Comparison of ENCODE assay signal across 27 cellular contexts in the genomic region with DNA sequence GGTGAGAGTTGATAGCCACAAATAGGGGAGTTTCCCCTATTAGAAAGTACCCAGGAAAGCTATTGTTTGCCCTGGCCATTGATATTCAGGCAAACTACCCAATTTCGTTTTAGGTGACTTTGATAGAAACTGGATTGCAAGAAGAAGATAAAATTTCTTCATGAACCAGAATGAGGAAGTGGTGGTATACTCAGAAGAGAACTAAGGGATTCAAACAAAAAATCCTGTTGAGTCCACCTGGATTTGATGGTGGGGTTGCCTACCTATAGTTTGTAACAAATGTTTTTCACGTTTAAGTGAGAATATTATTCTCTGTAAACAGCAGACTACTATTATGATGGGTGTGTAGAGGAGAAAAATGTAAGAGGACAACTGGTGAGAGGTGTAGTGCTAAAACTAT.
DNase-seq lines count a peak whose midpoint lies in the region; ATAC-seq, FAIRE-seq and TF ChIP-seq lines count a peak whose summit lies in the region.
"Had no signal": no experiment of that assay in that cellular context is flagged by ENCODE, and none has a peak within 500 bp of the region (broad histone marks: within the 10 kb centered on the region; RNA-seq: fewer than 3 reads in every experiment).

No MANE protein-coding gene starts in this region.

- H3K4me2 ChIP-seq in astrocyte (ENCODE audit: low read length) (peak overlapping the region; percentile 62), keratinocyte (ENCODE audit: control insufficient read depth, extremely low read depth, insufficient read depth, low read depth, low read length) (peak overlapping the region; percentile 34)
- H3K4me2 ChIP-seq: BLaER1 had no signal

- H3K9me1 ChIP-seq in keratinocyte (ENCODE audit: control insufficient read depth, extremely low read depth, insufficient read depth, low read length), result no peaks in the 10 kb centered on the region

- FAIRE-seq in astrocyte (lab: Jason Lieb, UNC), result no peak
- no peak for FAIRE-seq in keratinocyte (lab: Jason Lieb, UNC)
- FAIRE-seq: frontal cortex, K562 had no signal

- H2AFZ ChIP-seq in astrocyte (ENCODE audit: low read depth, low read length) (no peak overlapping the region), keratinocyte (ENCODE audit: control insufficient read depth, low read length) (no peak overlapping the region)

- H3K4me1 Mint-ChIP-seq in stimulated activated naive CD8-positive, alpha-beta T cell treated with anti-CD3 and anti-CD28 coated beads, Interleukin-15, Interleukin-2, amounts not matched to agents 100 ng/mL and 50 ng/mL, for 24 hours (ENCODE audit: low read depth), result peaks cover 4% of the 10 kb centered on the region
- H3K4me1 Mint-ChIP-seq in astrocyte (ENCODE audit: low read depth, unreplicated experiment), result peaks cover 52% of the 10 kb centered on the region
- no peaks in the 10 kb centered on the region for H3K4me1 Mint-ChIP-seq in effector memory CD8-positive, alpha-beta T cell (ENCODE audit: low read depth in 2 of 2)
- H3K4me1 Mint-ChIP-seq in endothelial cell (ENCODE audit: unreplicated experiment), result peaks cover 9% of the 10 kb centered on the region
- H3K4me1 Mint-ChIP-seq: activated CD4-positive, alpha-beta T cell treated with anti-CD3 and anti-CD28 coated beads, Interleukin-2, amount 10 ng/mL, durations not matched to agents 7 days and 5 days; activated naive CD4-positive, alpha-beta T cell treated with anti-CD3 and anti-CD28 coated beads, Interleukin-2, amount 50 U/mL, for 24 hours; central memory CD8-positive, alpha-beta T cell had no signal

- peak overlapping the region; percentile 55 for H3K9ac ChIP-seq in astrocyte (ENCODE audit: low read length)
- H3K9ac ChIP-seq in keratinocyte (ENCODE audit: control insufficient read depth, extremely low read depth, insufficient read depth, low read length), result no peak overlapping the region
- H3K9ac ChIP-seq: BLaER1 had no signal

- H3K4me3 ChIP-seq in astrocyte (ENCODE audit: insufficient read depth, low read depth, low read length) (no peak overlapping the region), keratinocyte (ENCODE audit: control insufficient read depth in 2 of 3, extremely low read depth in 1 of 3, insufficient read depth in 2 of 3, low read depth in 1 of 3, low read length in 3 of 3) (no peak overlapping the region)
- H3K4me3 ChIP-seq: BLaER1, dorsolateral prefrontal cortex, HAP-1, K562, stomach, upper lobe of left lung had no signal

- dilution Hi-C loops in keratinocyte (cut with MboI; ENCODE audit: extremely low pct_ligation_motif_present, low sequenced_read_pairs), result no loop called here

- H3K27ac Mint-ChIP-seq in stimulated activated naive CD8-positive, alpha-beta T cell treated with anti-CD3 and anti-CD28 coated beads, Interleukin-15, Interleukin-2, amounts not matched to agents 100 ng/mL and 50 ng/mL, for 24 hours, result peak overlapping the region; percentile 17
- peak overlapping the region; percentile 37 for H3K27ac Mint-ChIP-seq in astrocyte (ENCODE audit: unreplicated experiment)
- no peak overlapping the region for H3K27ac Mint-ChIP-seq in effector memory CD8-positive, alpha-beta T cell
- no peak overlapping the region for H3K27ac Mint-ChIP-seq in endothelial cell (ENCODE audit: unreplicated experiment)
- H3K27ac Mint-ChIP-seq: activated CD4-positive, alpha-beta T cell treated with anti-CD3 and anti-CD28 coated beads, Interleukin-2, amount 10 ng/mL, durations not matched to agents 7 days and 5 days; activated naive CD4-positive, alpha-beta T cell treated with anti-CD3 and anti-CD28 coated beads, Interleukin-2, amount 50 U/mL, for 24 hours; activated T-helper 1 cell treated with anti-CD3 and anti-CD28 coated beads, Interleukin-12 subunit alpha, Interleukin-12 subunit beta, Interleukin-2, Interleukin-4 antibody, amounts not matched to agents 30 ng/mL and 10 ng/mL and 1 ng/mL, durations not matched to agents 14 hours and 24 hours and 36 hours had no signal

- H3K27me3 ChIP-seq in astrocyte (ENCODE audit: insufficient read depth, low read length) (no peaks in the 10 kb centered on the region), keratinocyte (ENCODE audit: control insufficient read depth, extremely low read depth, insufficient read depth, low read length) (no peaks in the 10 kb centered on the region)
- H3K27me3 ChIP-seq: BLaER1, dorsolateral prefrontal cortex, stomach, upper lobe of left lung had no signal

- H3K27me3 Mint-ChIP-seq in stimulated activated naive CD8-positive, alpha-beta T cell treated with anti-CD3 and anti-CD28 coated beads, Interleukin-15, Interleukin-2, amounts not matched to agents 100 ng/mL and 50 ng/mL, for 24 hours, result no peaks in the 10 kb centered on the region
- H3K27me3 Mint-ChIP-seq in astrocyte (ENCODE audit: low read depth, unreplicated experiment) (no peaks in the 10 kb centered on the region), endothelial cell (ENCODE audit: unreplicated experiment) (no peaks in the 10 kb centered on the region)
- no peaks in the 10 kb centered on the region for H3K27me3 Mint-ChIP-seq in effector memory CD8-positive, alpha-beta T cell
- H3K27me3 Mint-ChIP-seq: activated CD4-positive, alpha-beta T cell treated with anti-CD3 and anti-CD28 coated beads, Interleukin-2, amount 10 ng/mL, durations not matched to agents 7 days and 5 days; activated naive CD4-positive, alpha-beta T cell treated with anti-CD3 and anti-CD28 coated beads, Interleukin-2, amount 50 U/mL, for 24 hours; central memory CD8-positive, alpha-beta T cell had no signal

- H3K9me3 Mint-ChIP-seq in stimulated activated naive CD8-positive, alpha-beta T cell treated with anti-CD3 and anti-CD28 coated beads, Interleukin-15, Interleukin-2, amounts not matched to agents 100 ng/mL and 50 ng/mL, for 24 hours, result no peaks in the 10 kb centered on the region
- H3K9me3 Mint-ChIP-seq in astrocyte (ENCODE audit: unreplicated experiment), result no peaks in the 10 kb centered on the region
- H3K9me3 Mint-ChIP-seq in effector memory CD8-positive, alpha-beta T cell, result no peaks in the 10 kb centered on the region
- no peaks in the 10 kb centered on the region for H3K9me3 Mint-ChIP-seq in endothelial cell (ENCODE audit: unreplicated experiment)
- H3K9me3 Mint-ChIP-seq: activated CD4-positive, alpha-beta T cell treated with anti-CD3 and anti-CD28 coated beads, Interleukin-2, amount 10 ng/mL, durations not matched to agents 7 days and 5 days; activated naive CD4-positive, alpha-beta T cell treated with anti-CD3 and anti-CD28 coated beads, Interleukin-2, amount 50 U/mL, for 24 hours; activated T-helper 1 cell treated with anti-CD3 and anti-CD28 coated beads, Interleukin-12 subunit alpha, Interleukin-12 subunit beta, Interleukin-2, Interleukin-4 antibody, amounts not matched to agents 30 ng/mL and 10 ng/mL and 1 ng/mL, durations not matched to agents 14 hours and 24 hours and 36 hours; central memory CD8-positive, alpha-beta T cell had no signal

- H3K4me1 ChIP-seq in astrocyte (ENCODE audit: insufficient read depth, low read length) (peaks cover 29% of the 10 kb centered on the region), keratinocyte (ENCODE audit: control insufficient read depth, extremely low read depth, insufficient read depth, low read length) (peaks cover 34% of the 10 kb centered on the region)
- H3K4me1 ChIP-seq: BLaER1, HAP-1 had no signal

- no peaks in the 10 kb centered on the region for H3K36me3 Mint-ChIP-seq in stimulated activated naive CD8-positive, alpha-beta T cell treated with anti-CD3 and anti-CD28 coated beads, Interleukin-15, Interleukin-2, amounts not matched to agents 100 ng/mL and 50 ng/mL, for 24 hours (ENCODE audit: low read depth)
- peaks cover 2% of the 10 kb centered on the region for H3K36me3 Mint-ChIP-seq in astrocyte (ENCODE audit: low read depth, unreplicated experiment)
- no peaks in the 10 kb centered on the region for H3K36me3 Mint-ChIP-seq in effector memory CD8-positive, alpha-beta T cell (ENCODE audit: insufficient read depth)
- H3K36me3 Mint-ChIP-seq in endothelial cell (ENCODE audit: low read depth, unreplicated experiment), result no peaks in the 10 kb centered on the region
- H3K36me3 Mint-ChIP-seq: activated naive CD4-positive, alpha-beta T cell treated with anti-CD3 and anti-CD28 coated beads, Interleukin-2, amount 50 U/mL, for 24 hours had no signal

- H3K9me3 ChIP-seq in astrocyte (ENCODE audit: insufficient read depth, low read depth, low read length), result no peaks in the 10 kb centered on the region
- H3K9me3 ChIP-seq in keratinocyte (ENCODE audit: control insufficient read depth, low read depth, low read length), result no peaks in the 10 kb centered on the region
- H3K9me3 ChIP-seq: BLaER1, HAP-1, stomach, upper lobe of left lung had no signal

- no peak overlapping the region for H3K4me3 Mint-ChIP-seq in stimulated activated naive CD8-positive, alpha-beta T cell treated with anti-CD3 and anti-CD28 coated beads, Interleukin-15, Interleukin-2, amounts not matched to agents 100 ng/mL and 50 ng/mL, for 24 hours
- no peak overlapping the region for H3K4me3 Mint-ChIP-seq in astrocyte (ENCODE audit: unreplicated experiment)
- H3K4me3 Mint-ChIP-seq in effector memory CD8-positive, alpha-beta T cell, result no peak overlapping the region
- H3K4me3 Mint-ChIP-seq in endothelial cell (ENCODE audit: unreplicated experiment), result no peak overlapping the region
- H3K4me3 Mint-ChIP-seq: activated CD4-positive, alpha-beta T cell treated with anti-CD3 and anti-CD28 coated beads, Interleukin-2, amount 10 ng/mL, durations not matched to agents 7 days and 5 days; activated naive CD4-positive, alpha-beta T cell treated with anti-CD3 and anti-CD28 coated beads, Interleukin-2, amount 50 U/mL, for 24 hours; activated T-helper 1 cell treated with anti-CD3 and anti-CD28 coated beads, Interleukin-12 subunit alpha, Interleukin-12 subunit beta, Interleukin-2, Interleukin-4 antibody, amounts not matched to agents 30 ng/mL and 10 ng/mL and 1 ng/mL, durations not matched to agents 14 hours and 24 hours and 36 hours; central memory CD8-positive, alpha-beta T cell had no signal

- no peak for TF ChIP-seq CTCF in astrocyte (IDR thresholded peaks at IDR 0.05; ENCODE audit: insufficient read depth, low read depth, low read length)
- no peak for TF ChIP-seq CTCF in keratinocyte (optimal IDR thresholded peaks at IDR 0.05 in 1 of 3, IDR thresholded peaks at IDR 0.05 in 1 of 3, conservative IDR thresholded peaks at IDR 0.05 in 1 of 3; ENCODE audit: extremely low read depth in 1 of 3, insufficient read depth in 2 of 3, low read length in 3 of 3)
- no peak for TF ChIP-seq CTCF in endothelial cell (IDR thresholded peaks at IDR 0.05; ENCODE audit: unreplicated experiment)

- DNase-seq in stimulated activated naive CD8-positive, alpha-beta T cell treated with anti-CD3 and anti-CD28 coated beads, Interleukin-15, Interleukin-2, amounts not matched to agents 100 U/mL and 50 U/mL, for 24 hours, result no peak
- DNase-seq in astrocyte (ENCODE audit: low read depth), result no peak
- DNase-seq in keratinocyte (ENCODE audit: low read depth, low spot score), result no peak
- no peak for DNase-seq in effector memory CD8-positive, alpha-beta T cell
- DNase-seq in DMS79 (lab: John Stamatoyannopoulos, UW), result no peak
- no peak for DNase-seq in endothelial cell (ENCODE audit: low spot score)
- no peak for DNase-seq in DMS79 treated with DMSO at 0.1 percent for 48 hours (lab: John Stamatoyannopoulos, UW)
- DNase-seq: ACHN; activated CD4-positive, alpha-beta T cell treated with anti-CD3 and anti-CD28 coated beads, Interleukin-2, amount 10 ng/mL, durations not matched to agents 7 days and 5 days; aorta; dorsolateral prefrontal cortex; NCI-H1694; NCI-H2171; nucleus accumbens; SHP77 treated with DMSO at 0.1 percent for 48 hours; stimulated activated CD4-positive, alpha-beta T cell treated with anti-CD3 and anti-CD28 coated beads, Interleukin-12 subunit alpha, Interleukin-12 subunit beta, amount 100 ng/mL, for 4 hours; T-helper 1 cell; upper lobe of left lung had no signal

- H4K20me1 ChIP-seq in astrocyte (ENCODE audit: insufficient read depth, low read length) (no peaks in the 10 kb centered on the region), keratinocyte (ENCODE audit: control insufficient read depth, extremely low read depth, insufficient read depth, low read length) (no peaks in the 10 kb centered on the region)
- H4K20me1 ChIP-seq: BLaER1 had no signal

- H3K27ac ChIP-seq in astrocyte (ENCODE audit: low read depth, low read length), result peak overlapping the region; percentile 86
- H3K27ac ChIP-seq in keratinocyte (ENCODE audit: control insufficient read depth, insufficient read depth, low read length), result peak overlapping the region; percentile 44
- H3K27ac ChIP-seq: BLaER1, dorsolateral prefrontal cortex had no signal

- H3K79me2 ChIP-seq in astrocyte (ENCODE audit: insufficient read depth, low read length), result no peaks in the 10 kb centered on the region
- H3K79me2 ChIP-seq in keratinocyte (ENCODE audit: control insufficient read depth, insufficient read depth, low read length), result no peaks in the 10 kb centered on the region

- no peak for ATAC-seq in stimulated activated naive CD8-positive, alpha-beta T cell treated with anti-CD3 and anti-CD28 coated beads, Interleukin-15, Interleukin-2, amounts not matched to agents 100 U/mL and 50 U/mL, for 24 hours
- no peak for ATAC-seq in effector memory CD8-positive, alpha-beta T cell (replicated peaks)
- ATAC-seq: K562 had no signal

- H3K36me3 ChIP-seq in astrocyte (ENCODE audit: insufficient read depth, low read length), result no peaks in the 10 kb centered on the region
- H3K36me3 ChIP-seq in keratinocyte (ENCODE audit: control insufficient read depth in 2 of 2, extremely low read depth in 1 of 2, insufficient read depth in 2 of 2, low read length in 2 of 2), result no peaks in the 10 kb centered on the region
- H3K36me3 ChIP-seq: BLaER1, HAP-1, stomach, upper lobe of left lung had no signal

Comparison
In these comparisons a context has a peak if more than half of its experiments do, and no peak if none do; other contexts are left out.
1. H3K27ac Mint-ChIP-seq: peak in stimulated activated naive CD8-positive, alpha-beta T cell treated with anti-CD3 and anti-CD28 coated beads, Interleukin-15, Interleukin-2, amounts not matched to agents 100 ng/mL and 50 ng/mL, for 24 hours (single experiment) and astrocyte (single experiment); none in effector memory CD8-positive, alpha-beta T cell (0 of 2) and endothelial cell (single experiment).